18 cellular contexts compared by ENCODE assay signal in genomic region chr1:43448955-43449707, GRCh38. TPM values are rescaled to one million over a fixed set of nuclear protein-coding genes. Genes with fewer than 3 reads are reported as not detected.
DNase-seq lines count a peak whose midpoint lies in the region; ATAC-seq and TF ChIP-seq lines count a peak whose summit lies in the region.
"Had no signal": no experiment of that assay in that cellular context is flagged by ENCODE, and none has a peak within 500 bp of the region (broad histone marks: within the 10 kb centered on the region; RNA-seq: fewer than 3 reads in every experiment).

No MANE protein-coding gene starts in this region.

- no peak for TF ChIP-seq EP300 in stomach (IDR thresholded peaks at IDR 0.05)

- H3K27ac Mint-ChIP-seq in T-helper 17 cell = peak overlapping the region; percentile 76
- H3K27ac Mint-ChIP-seq: activated CD8-positive, alpha-beta memory T cell treated with anti-CD3 and anti-CD28 coated beads, Interleukin-2, amount 10 ng/mL, durations not matched to agents 7 days and 5 days had no signal

- H3K27ac ChIP-seq in left ventricle myocardium inferior (replicated peaks) (peak overlapping the region; percentile 57), right lobe of liver (peak overlapping the region; percentile 52 to 85 (median 77)), stomach (peak overlapping the region in 3 of 5 donors; percentile 23 to 53 (median 34))
- H3K27ac ChIP-seq: ascending aorta, thyroid gland had no signal

- H3K4me3 Mint-ChIP-seq in T-helper 17 cell = no peak overlapping the region
- H3K4me3 Mint-ChIP-seq: activated CD8-positive, alpha-beta memory T cell treated with anti-CD3 and anti-CD28 coated beads, Interleukin-2, amount 10 ng/mL, durations not matched to agents 7 days and 5 days had no signal

- H3K36me3 ChIP-seq in left ventricle myocardium inferior = peaks cover 73% of the 10 kb centered on the region
- peaks cover 2 to 45% (median 11%) of the 10 kb centered on the region in 4 donors for H3K36me3 ChIP-seq in right lobe of liver
- peaks cover 64 to 84% (median 81%) of the 10 kb centered on the region in 4 donors for H3K36me3 ChIP-seq in stomach

- WGBS in right lobe of liver (ENCODE audit: insufficient coverage, low coverage, low lambda C conversion rate, missing lambda C conversion rate) = 87% methylated on average over 7 of the region's 11 CpGs
- WGBS in stomach, 5 donors = 84 to 93% (median 86%) methylated on average over 10 to 11 of the region's 11 CpGs

- H3K27me3 Mint-ChIP-seq in T-helper 17 cell = no peaks in the 10 kb centered on the region
- H3K27me3 Mint-ChIP-seq: activated CD8-positive, alpha-beta memory T cell treated with anti-CD3 and anti-CD28 coated beads, Interleukin-2, amount 10 ng/mL, durations not matched to agents 7 days and 5 days had no signal

- H3K4me3 ChIP-seq in left ventricle myocardium inferior = no peak overlapping the region
- H3K4me3 ChIP-seq in right lobe of liver = no peak overlapping the region
- no peak overlapping the region for H3K4me3 ChIP-seq in stomach
- H3K4me3 ChIP-seq: ascending aorta, thyroid gland had no signal

- no peak for ATAC-seq in left ventricle myocardium superior
- ATAC-seq in T-helper 17 cell = no peak
- ATAC-seq in right lobe of liver = no peak
- ATAC-seq: activated CD8-positive, alpha-beta memory T cell treated with anti-CD3 and anti-CD28 coated beads, Interleukin-2, amount 10 ng/mL, durations not matched to agents 7 days and 5 days had no signal

- no peak for TF ChIP-seq POLR2A in right lobe of liver (IDR thresholded peaks at IDR 0.05)
- TF ChIP-seq POLR2A in stomach (IDR thresholded peaks at IDR 0.05) = no peak

- H3K4me1 Mint-ChIP-seq in T-helper 17 cell = peaks cover 20% of the 10 kb centered on the region

- H3K4me1 ChIP-seq in left ventricle myocardium inferior (peaks cover 39% of the 10 kb centered on the region), right lobe of liver (peaks cover 0 to 33% (median 8%) of the 10 kb centered on the region in 4 donors), stomach (peaks cover 4 to 35% (median 17%) of the 10 kb centered on the region in 4 donors)

- intact Hi-C loops in left ventricle myocardium inferior (cut with micrococcal nuclease) = no loop called here
- intact Hi-C loops in left ventricle myocardium superior (cut with micrococcal nuclease) = no loop called here
- intact Hi-C loops in right lobe of liver (cut with DNase I) = no loop called here
- intact Hi-C loops in stomach (cut with DNase I; ENCODE audit: low total_unique reads) = no loop called here

- no peaks in the 10 kb centered on the region for H3K9me3 ChIP-seq in left ventricle myocardium inferior (replicated peaks)
- H3K9me3 ChIP-seq in T-helper 17 cell (ENCODE audit: control insufficient read depth, low read length, poor library complexity, severe bottlenecking) = no peaks in the 10 kb centered on the region
- no peaks in the 10 kb centered on the region for H3K9me3 ChIP-seq in right lobe of liver
- no peaks in the 10 kb centered on the region for H3K9me3 ChIP-seq in stomach
- H3K9me3 ChIP-seq: ascending aorta, SK-N-SH, thyroid gland had no signal

- peaks cover 17% of the 10 kb centered on the region for H3K36me3 Mint-ChIP-seq in T-helper 17 cell (ENCODE audit: low read depth)

- no peak for TF ChIP-seq CTCF in left ventricle myocardium inferior (IDR thresholded peaks at IDR 0.05; ENCODE audit: borderline replicate concordance)
- no peak for TF ChIP-seq CTCF in right lobe of liver (IDR thresholded peaks at IDR 0.05)
- no peak for TF ChIP-seq CTCF in stomach (IDR thresholded peaks at IDR 0.05)

- DNase-seq in left ventricle myocardium inferior = no peak
- no peak for DNase-seq in left ventricle myocardium superior
- no peak for DNase-seq in T-helper 17 cell
- DNase-seq in right lobe of liver = peak in 2 of 3 donors; percentile 17 to 44
- DNase-seq in stomach = no peak
- DNase-seq in ureter (ENCODE audit: low spot score) = no peak
- no peak for DNase-seq in NCI-H69 (lab: John Stamatoyannopoulos, UW)
- DNase-seq in NCI-H1694 (lab: John Stamatoyannopoulos, UW) = no peak
- DNase-seq: activated CD4-positive, CD25-positive, alpha-beta regulatory T cell treated with anti-CD3 and anti-CD28 coated beads, Interleukin-2, amount 50 U/mL, for 72 hours; activated gamma-delta T cell; KBM-7; mesenchymal stem cell; NCI-H187; NCI-H226; SK-N-SH; thyroid gland had no signal

- H3K27me3 ChIP-seq in left ventricle myocardium inferior (ENCODE audit: low read depth) (no peaks in the 10 kb centered on the region), right lobe of liver (no peaks in the 10 kb centered on the region), stomach (no peaks in the 10 kb centered on the region)
- H3K27me3 ChIP-seq: ascending aorta, thyroid gland had no signal

RNA-seq across cellular contexts. Expression of gene HYI, which starts 4.6 kb away (rescaled TPM):
- 22.8 TPM for total RNA-seq in left ventricle myocardium inferior
- 23.4 TPM for total RNA-seq in left ventricle myocardium superior
- 10 to 100 TPM; 14.8 to 24.1 TPM for total RNA-seq in T-helper 17 cell
- total RNA-seq in right lobe of liver = 10 to 100 TPM; 33.8 to 52.9 (median 41.9) TPM
- 10 to 100 TPM; 24.4 to 77.6 (median 43.6) TPM for total RNA-seq in stomach
- polyA plus RNA-seq in stomach = 100 to 1,000 TPM in 2 of 3 donors, 10 to 100 TPM in 1; 64.2 to 173 (median 143) TPM
- 50.9 TPM for total RNA-seq in ureter

RNA-seq across cellular contexts. Expression of gene SZT2, which starts 59.4 kb away (rescaled TPM):
- total RNA-seq in left ventricle myocardium inferior = 24.8 TPM
- 27.0 TPM for total RNA-seq in left ventricle myocardium superior
- 10 to 100 TPM; 87.0 to 92.1 TPM for total RNA-seq in T-helper 17 cell
- total RNA-seq in right lobe of liver = 10 to 100 TPM; 12.7 to 30.4 (median 19.2) TPM
- 10 to 100 TPM; 49.6 to 69.3 (median 56.7) TPM for total RNA-seq in stomach
- polyA plus RNA-seq in stomach = 10 to 100 TPM in 1 of 3 donors, 1 to 10 TPM in 2; 4.9 to 10.2 (median 9.3) TPM
- total RNA-seq in ureter = 105 TPM

RNA-seq across cellular contexts. Expression of gene MED8, which starts 59.5 kb away (rescaled TPM):
- 15.7 TPM for total RNA-seq in left ventricle myocardium inferior
- 16.0 TPM for total RNA-seq in left ventricle myocardium superior
- 10 to 100 TPM; 13.7 to 16.4 TPM for total RNA-seq in T-helper 17 cell
- total RNA-seq in right lobe of liver = 10 to 100 TPM; 20.7 to 26.6 (median 24.1) TPM
- 10 to 100 TPM in 4 of 5 donors, 1 to 10 TPM in 1; 5.8 to 52.2 (median 29.6) TPM for total RNA-seq in stomach
- polyA plus RNA-seq in stomach = 10 to 100 TPM; 28.3 to 46.1 (median 30.6) TPM
- total RNA-seq in ureter = 30.0 TPM

Comparison
In these comparisons a context has a peak if more than half of its experiments do, and no peak if none do; other contexts are left out.
1. DNase-seq: peak in right lobe of liver (2 of 3); none in left ventricle myocardium inferior (single experiment), left ventricle myocardium superior (single experiment), T-helper 17 cell (0 of 3), stomach (single experiment), ureter (single experiment), NCI-H69 (single experiment) and NCI-H1694 (single experiment).
2. Peak in every context shown above with its lines, with median percentiles within 50 percentile points of each other: H3K27ac ChIP-seq.